ENCODE assay signal across 1 cellular context in genomic region chr12:121800694-121801600, GRCh38.
A peak's percentile ranks its signal among the peaks of the same experiment; 100 is the strongest.
TF ChIP-seq lines count a peak whose summit lies in the region.

No MANE protein-coding gene starts in this region.

TF ChIP-seq in K562, 482 proteins besides CTCF, POLR2A, EP300 and RAD21 (continued from another document and continues in another):
- TF ChIP-seq ZNF592 (IDR thresholded peaks at IDR 0.05) (peak; percentile 91), BRF2 (IDR thresholded peaks at IDR 0.05; ENCODE audit: borderline replicate concordance, insufficient read depth, insufficient read length) (no peak), PKNOX1 (IDR thresholded peaks at IDR 0.05) (no peak), MLLT1 (IDR thresholded peaks at IDR 0.05) (peak; percentile 7 to 73; a peak in 3 of 4 replicates), ZNF175 (CRISPR knock-in tag; IDR thresholded peaks at IDR 0.05; ENCODE audit: low read depth) (peak; percentile 68; the same call in 1 of the 2 replicates), SMAD4 (CRISPR knock-in tag; conservative IDR thresholded peaks at IDR 0.05) (peak; percentile 54), ZNF263 (CRISPR knock-in tag; IDR thresholded peaks at IDR 0.05; ENCODE audit: borderline replicate concordance) (peak; percentile 99), ZC3H4 (CRISPR knock-in tag; IDR thresholded peaks at IDR 0.05; ENCODE audit: borderline replicate concordance) (peak; percentile 90; the same call in 1 of the 2 replicates), TEAD1 (CRISPR knock-in tag; IDR thresholded peaks at IDR 0.05) (peak in 1 of 2 experiments; percentile 41; a peak in 1 of 4 replicates), E2F6 (IDR thresholded peaks at IDR 0.05; ENCODE audit: borderline replicate concordance in 1 of 2, extremely low read depth in 1 of 2, insufficient read depth in 1 of 2, insufficient read length in 1 of 2, low read depth in 1 of 2, low read length in 1 of 2, poor library complexity in 1 of 2, severe bottlenecking in 1 of 2) (peak in 1 of 2 experiments; percentile 83), EP400 (IDR thresholded peaks at IDR 0.05) (peak; percentile 63), EGR1 (conservative IDR thresholded peaks at IDR 0.05) (0 out of 2 replicates have a peak, but pooled peaks have one; percentile 15), ESRRA (IDR thresholded peaks at IDR 0.05; ENCODE audit: borderline replicate concordance, low read depth) (peak; percentile 14; the same call in 1 of the 2 replicates), SMARCA4 (IDR thresholded peaks at IDR 0.05) (0 out of 2 replicates have a peak, but pooled peaks have one; percentile 18), MTA1 (IDR thresholded peaks at IDR 0.05; ENCODE audit: borderline replicate concordance) (no peak), MAFK (IDR thresholded peaks at IDR 0.05; ENCODE audit: low read length) (peak; percentile 81), CREB3L1 (IDR thresholded peaks at IDR 0.05; ENCODE audit: borderline replicate concordance, low read depth) (0 out of 2 replicates have a peak, but pooled peaks have one; percentile 0), RBBP5 (IDR thresholded peaks at IDR 0.05; ENCODE audit: borderline replicate concordance, insufficient read depth, low read length, poor library complexity, severe bottlenecking) (peak; percentile 8), TAF9B (IDR thresholded peaks at IDR 0.05; ENCODE audit: partially characterized antibody) (peak; percentile 76), ID3 (CRISPR knock-in tag; IDR thresholded peaks at IDR 0.05) (no peak), ID3 (tag; IDR thresholded peaks at IDR 0.05) (peak; percentile 70; the same call in 1 of the 2 replicates), MAFF (IDR thresholded peaks at IDR 0.05; ENCODE audit: low read length) (peak; percentile 59; the same call in 1 of the 2 replicates), NR2C2 (CRISPR knock-in tag; IDR thresholded peaks at IDR 0.05) (no peak), NR2C2 (tag; IDR thresholded peaks at IDR 0.05) (peak; percentile 52; the same call in 1 of the 2 replicates), NR2C1 (IDR thresholded peaks at IDR 0.05) (no peak), NR2C1 (tag; IDR thresholded peaks at IDR 0.05) (peak; percentile 21; the same call in 1 of the 2 replicates), RBM25 (IDR thresholded peaks at IDR 0.05; ENCODE audit: low read depth, low read length, severe bottlenecking) (no peak), TEAD4 (IDR thresholded peaks at IDR 0.05; ENCODE audit: low read length) (0 out of 2 replicates have a peak, but pooled peaks have one; percentile 7), TEAD4 (CRISPR knock-in tag; IDR thresholded peaks at IDR 0.05; ENCODE audit: borderline replicate concordance) (no peak), SIN3A (IDR thresholded peaks at IDR 0.05; ENCODE audit: borderline replicate concordance in 2 of 2, control insufficient read depth in 1 of 2, low read depth in 2 of 2, low read length in 2 of 2) (peak in 1 of 2 experiments; percentile 11; a peak in 1 of 4 replicates), RREB1 (CRISPR knock-in tag; IDR thresholded peaks at IDR 0.05) (0 out of 2 replicates have a peak, but pooled peaks have one; percentile 80)
